In genomic region chr3:108407858-108408257, GRCh38 we compare ENCODE assay signal across 14 cellular contexts.
DNase-seq lines count a peak whose midpoint lies in the region; ATAC-seq and TF ChIP-seq lines count a peak whose summit lies in the region.
"Had no signal": no experiment of that assay in that cellular context is flagged by ENCODE, and none has a peak within 500 bp of the region (broad histone marks: within the 10 kb centered on the region; RNA-seq: fewer than 3 reads in every experiment).

No MANE protein-coding gene starts in this region.

- no peaks in the 10 kb centered on the region for H3K36me3 ChIP-seq in lower lobe of right lung
- no peaks in the 10 kb centered on the region for H3K36me3 ChIP-seq in thyroid gland

- H3K9me3 ChIP-seq in lower lobe of right lung (no peaks in the 10 kb centered on the region), thyroid gland (no peaks in the 10 kb centered on the region)

- H3K27me3 ChIP-seq in lower lobe of right lung (ENCODE audit: low read depth) (no peaks in the 10 kb centered on the region), thyroid gland (no peaks in the 10 kb centered on the region)

- WGBS in thyroid gland, 2 donors = 76 to 78% methylated on average over 3 of the region's 3 CpGs

- intact Hi-C loops in lower lobe of right lung (cut with DNase I) = no loop called here
- intact Hi-C loops in thyroid gland (cut with DNase I) = no loop called here

- no peak for TF ChIP-seq POLR2A in thyroid gland (IDR thresholded peaks at IDR 0.05)

- no peak for ATAC-seq in lower lobe of right lung
- no peak for ATAC-seq in GM21423 (IDR thresholded peaks at IDR 0.05; ENCODE audit: unreplicated experiment)
- no peak for ATAC-seq in GM21447 (IDR thresholded peaks at IDR 0.05; ENCODE audit: unreplicated experiment)
- ATAC-seq: activated CD8-positive, alpha-beta T cell treated with anti-CD3 and anti-CD28 coated beads for 36 hours; left lobe of liver had no signal

- no peak for TF ChIP-seq CTCF in lower lobe of right lung (IDR thresholded peaks at IDR 0.05)
- TF ChIP-seq CTCF in thyroid gland (IDR thresholded peaks at IDR 0.05) = no peak

- DNase-seq in CD1c-positive myeloid dendritic cell (ENCODE audit: extremely low spot score) (peak; percentile 52), NAMALWA (ENCODE audit: low spot score) (peak; percentile 36), OCI-M2 (lab: John Stamatoyannopoulos, UW; ENCODE audit: unreplicated experiment) (peak; percentile 23), lower lobe of right lung (no peak), dedifferentiated amniotic fluid mesenchymal stem cell (ENCODE audit: extremely low spot score) (no peak), thyroid gland (no peak)
- DNase-seq: activated CD8-positive, alpha-beta T cell treated with anti-CD3 and anti-CD28 coated beads for 36 hours; NCI-H2029; NCI-H524 treated with DMSO at 0.1 percent for 48 hours; SHP77 treated with DMSO at 0.1 percent for 48 hours; small intestine had no signal

- H3K4me1 ChIP-seq in lower lobe of right lung (peaks cover 49% of the 10 kb centered on the region), thyroid gland (peaks cover 10 to 14% of the 10 kb centered on the region in 2 donors)

- H3K27ac ChIP-seq in lower lobe of right lung (peak overlapping the region; percentile 7), thyroid gland (no peak overlapping the region)

- H3K4me3 ChIP-seq in lower lobe of right lung (no peak overlapping the region), thyroid gland (replicated peaks in 1 of 3) (no peak overlapping the region)

Comparison
In these comparisons a context has a peak if more than half of its experiments do, and no peak if none do; other contexts are left out.
1. DNase-seq: peak in CD1c-positive myeloid dendritic cell (single experiment), NAMALWA (single experiment) and OCI-M2 (single experiment); none in lower lobe of right lung (single experiment), dedifferentiated amniotic fluid mesenchymal stem cell (single experiment) and thyroid gland (0 of 2).